Comparison of ENCODE assay signal across 25 cellular contexts in genomic region chr6:148532698-148533097, GRCh38.
A peak's percentile ranks its signal among the peaks of the same experiment; 100 is the strongest.
DNase-seq lines count a peak whose midpoint lies in the region; ATAC-seq and TF ChIP-seq lines count a peak whose summit lies in the region.
"Had no signal": no experiment of that assay in that cellular context is flagged by ENCODE, and none has a peak within 500 bp of the region (broad histone marks: within the 10 kb centered on the region; RNA-seq: fewer than 3 reads in every experiment).

No MANE protein-coding gene starts in this region.

- no peaks in the 10 kb centered on the region for H3K4me1 Mint-ChIP-seq in stimulated activated naive CD8-positive, alpha-beta T cell treated with anti-CD3 and anti-CD28 coated beads, Interleukin-15, amount 100 ng/mL, for 72 hours
- peaks cover 0 to 5% of the 10 kb centered on the region in 2 donors for H3K4me1 Mint-ChIP-seq in stimulated activated naive B cell treated with anti-CD40 and anti-IgM and Interleukin-4, amounts not matched to agents 10 μg/mL and 1 μg/mL and 100 μg/mL, for 72 hours

- no peaks in the 10 kb centered on the region for H3K9me3 Mint-ChIP-seq in stimulated activated naive CD8-positive, alpha-beta T cell treated with anti-CD3 and anti-CD28 coated beads, Interleukin-15, amount 100 ng/mL, for 72 hours
- no peaks in the 10 kb centered on the region for H3K9me3 Mint-ChIP-seq in stimulated activated naive B cell treated with anti-CD40 and anti-IgM and Interleukin-4, amounts not matched to agents 10 μg/mL and 1 μg/mL and 100 μg/mL, for 72 hours
- H3K9me3 Mint-ChIP-seq: CD14-positive monocyte; CD8-positive, alpha-beta memory T cell had no signal

- no peak for TF ChIP-seq EP300 in esophagus muscularis mucosa (IDR thresholded peaks at IDR 0.05)

- H3K9me3 ChIP-seq in esophagus muscularis mucosa, result no peaks in the 10 kb centered on the region
- H3K9me3 ChIP-seq: BE2C, HAP-1, MG63, SJCRH30 had no signal

- no peak overlapping the region for H3K4me3 Mint-ChIP-seq in stimulated activated naive CD8-positive, alpha-beta T cell treated with anti-CD3 and anti-CD28 coated beads, Interleukin-15, amount 100 ng/mL, for 72 hours
- no peak overlapping the region for H3K4me3 Mint-ChIP-seq in stimulated activated naive B cell treated with anti-CD40 and anti-IgM and Interleukin-4, amounts not matched to agents 10 μg/mL and 1 μg/mL and 100 μg/mL, for 72 hours
- H3K4me3 Mint-ChIP-seq: CD14-positive monocyte; CD8-positive, alpha-beta memory T cell had no signal

- H3K27ac ChIP-seq in esophagus muscularis mucosa (replicated peaks in 1 of 4), result peak overlapping the region in 2 of 4 donors; percentile 1 to 76
- H3K27ac ChIP-seq: 22Rv1, SJCRH30 had no signal

- peaks cover 13 to 30% (median 21%) of the 10 kb centered on the region in 4 donors for H3K4me1 ChIP-seq in esophagus muscularis mucosa
- H3K4me1 ChIP-seq: BE2C, SJCRH30 had no signal

- no peak for TF ChIP-seq POLR2A in esophagus muscularis mucosa (IDR thresholded peaks at IDR 0.05; ENCODE audit: low read depth)

- no peak overlapping the region for H3K4me3 ChIP-seq in esophagus muscularis mucosa
- H3K4me3 ChIP-seq: HAP-1, MG63, SJCRH30 had no signal

- TF ChIP-seq CTCF in esophagus muscularis mucosa (IDR thresholded peaks at IDR 0.05), result no peak

- H3K27ac Mint-ChIP-seq in stimulated activated naive CD8-positive, alpha-beta T cell treated with anti-CD3 and anti-CD28 coated beads, Interleukin-15, amount 100 ng/mL, for 72 hours, result no peak overlapping the region
- peak overlapping the region; percentile 47 for H3K27ac Mint-ChIP-seq in stimulated activated naive B cell treated with anti-CD40 and anti-IgM and Interleukin-4, amounts not matched to agents 10 μg/mL and 1 μg/mL and 100 μg/mL, for 72 hours
- H3K27ac Mint-ChIP-seq: CD14-positive monocyte; CD8-positive, alpha-beta memory T cell had no signal

- no peaks in the 10 kb centered on the region for H3K27me3 Mint-ChIP-seq in stimulated activated naive CD8-positive, alpha-beta T cell treated with anti-CD3 and anti-CD28 coated beads, Interleukin-15, amount 100 ng/mL, for 72 hours
- H3K27me3 Mint-ChIP-seq in stimulated activated naive B cell treated with anti-CD40 and anti-IgM and Interleukin-4, amounts not matched to agents 10 μg/mL and 1 μg/mL and 100 μg/mL, for 72 hours, result peaks cover 8 to 18% of the 10 kb centered on the region in 2 donors

- WGBS in esophagus muscularis mucosa, result 96% methylated on average over 13 of the region's 13 CpGs

- intact Hi-C loops in esophagus muscularis mucosa (cut with DNase I), result no loop called here

- ATAC-seq in stimulated activated naive CD8-positive, alpha-beta T cell treated with anti-CD3 and anti-CD28 coated beads, Interleukin-15, amount 100 ng/mL, for 72 hours, result peak; percentile 25
- ATAC-seq in stimulated activated naive CD8-positive, alpha-beta T cell treated with anti-CD3 and anti-CD28 coated beads, Interleukin-15, Interleukin-2, amounts not matched to agents 100 U/mL and 50 U/mL, for 24 hours, result no peak
- no peak for ATAC-seq in stimulated activated naive B cell treated with anti-CD40 and anti-IgM and Interleukin-4, amounts not matched to agents 10 μg/mL and 1 μg/mL and 100 μg/mL, for 72 hours (replicated peaks)
- ATAC-seq in GM18520 (IDR thresholded peaks at IDR 0.05; ENCODE audit: unreplicated experiment), result no peak
- ATAC-seq: PC-3 had no signal

- H3K36me3 Mint-ChIP-seq in stimulated activated naive B cell treated with anti-CD40 and anti-IgM and Interleukin-4, amounts not matched to agents 10 μg/mL and 1 μg/mL and 100 μg/mL, for 72 hours, result peaks cover 0 to 2% of the 10 kb centered on the region in 2 donors
- H3K36me3 Mint-ChIP-seq: CD8-positive, alpha-beta memory T cell had no signal

- no peaks in the 10 kb centered on the region for H3K27me3 ChIP-seq in esophagus muscularis mucosa
- H3K27me3 ChIP-seq: BE2C, MG63, SJCRH30 had no signal

- peaks cover 48 to 98% (median 70%) of the 10 kb centered on the region in 4 donors for H3K36me3 ChIP-seq in esophagus muscularis mucosa
- H3K36me3 ChIP-seq: BE2C had no signal

- no peak for DNase-seq in stimulated activated naive CD8-positive, alpha-beta T cell treated with anti-CD3 and anti-CD28 coated beads, Interleukin-15, amount 100 ng/mL, for 72 hours
- no peak for DNase-seq in stimulated activated naive CD8-positive, alpha-beta T cell treated with anti-CD3 and anti-CD28 coated beads, Interleukin-15, Interleukin-2, amounts not matched to agents 100 U/mL and 50 U/mL, for 24 hours
- peak; percentile 47 for DNase-seq in esophagus muscularis mucosa (ENCODE audit: extremely low spot score)
- DNase-seq in stimulated activated naive B cell treated with anti-CD40 and anti-IgM and Interleukin-4, amounts not matched to agents 10 μg/mL and 1 μg/mL and 100 μg/mL, for 72 hours, result no peak
- DNase-seq in effector CD8-positive, alpha-beta T cell (lab: John Stamatoyannopoulos, UW), result no peak
- DNase-seq in SHP77 treated with DMSO at 0.1 percent for 48 hours (lab: John Stamatoyannopoulos, UW), result no peak
- DNase-seq: BE2C; CD8-positive, alpha-beta memory T cell; DMS 273 treated with DMSO at 0.1 percent for 48 hours; DMS79 treated with DMSO at 0.1 percent for 48 hours; GF-D8; GOT3; KG1; MG63; NCI-H2029; NCI-H446; NCI-H526; NCI-H82; NK-92 treated with Interleukin-12 subunit alpha and Interleukin-12 subunit beta, amount 100 ng/mL, for 24 hours; PC-3; SJCRH30 had no signal
